28 cellular contexts compared by ENCODE assay signal in the genomic region with DNA sequence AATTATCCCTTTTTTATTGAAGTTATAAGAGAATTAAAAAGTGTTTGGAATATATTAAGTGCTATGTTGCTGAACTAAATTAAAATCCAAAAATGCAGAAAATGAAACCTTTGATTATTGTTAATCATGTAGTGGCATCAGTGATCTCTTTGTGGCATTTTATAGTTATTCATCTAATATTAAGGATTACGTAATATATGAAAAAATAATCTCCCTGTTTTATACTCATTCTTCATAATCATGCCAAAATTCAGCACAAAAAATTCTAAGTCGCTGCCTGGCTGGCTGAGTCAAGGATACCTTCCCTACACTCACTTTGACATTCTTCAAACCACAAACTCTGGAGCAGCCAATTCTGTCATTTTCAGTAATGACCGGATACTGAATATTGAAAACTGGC.
"Had no signal": no experiment of that assay in that cellular context is flagged by ENCODE, and none has a peak within 500 bp of the region (broad histone marks: within the 10 kb centered on the region; RNA-seq: fewer than 3 reads in every experiment).

No MANE protein-coding gene starts in this region.

- H3K4me3 Mint-ChIP-seq: naive thymus-derived CD8-positive, alpha-beta T cell; nephron; neural crest cell; stimulated activated effector memory CD8-positive, alpha-beta T cell treated with anti-CD3 and anti-CD28 coated beads, Interleukin-12 subunit alpha, Interleukin-12 subunit beta, amount 100 ng/mL, for 72 hours; stimulated activated naive CD8-positive, alpha-beta T cell treated with anti-CD3 and anti-CD28 coated beads, Interleukin-15, Interleukin-2, amounts not matched to agents 100 ng/mL and 50 ng/mL, for 24 hours had no signal

- H3K27me3 Mint-ChIP-seq: naive thymus-derived CD8-positive, alpha-beta T cell; stimulated activated naive CD8-positive, alpha-beta T cell treated with anti-CD3 and anti-CD28 coated beads, Interleukin-15, Interleukin-2, amounts not matched to agents 100 ng/mL and 50 ng/mL, for 24 hours had no signal

- H3K4me3 ChIP-seq: left lung, lower lobe of right lung, pancreas, prostate gland, sigmoid colon, spleen, suprapubic skin, thoracic aorta, tibial artery, upper lobe of right lung had no signal

- DNase-seq: hippocampal formation; kidney; left colon; left lung; lower lobe of right lung; mammary epithelial cell; mesenchymal stem cell; naive thymus-derived CD8-positive, alpha-beta T cell; nucleus accumbens; pancreas; posterior cingulate gyrus; retina; right cardiac atrium; sigmoid colon; small intestine; spleen; stimulated activated CD4-positive, alpha-beta T cell treated with anti-CD3 and anti-CD28 coated beads, Interleukin-4, amount 100 ng/mL, for 24 hours; stimulated activated naive CD4-positive, alpha-beta T cell; tibial artery; trophoblast cell; upper lobe of right lung had no signal

- ATAC-seq: left colon; left lung; lower lobe of right lung; naive thymus-derived CD8-positive, alpha-beta T cell; pancreas; right cardiac atrium; stimulated activated effector memory CD8-positive, alpha-beta T cell treated with anti-CD3 and anti-CD28 coated beads, Interleukin-12 subunit alpha, Interleukin-12 subunit beta, amount 100 ng/mL, for 72 hours; upper lobe of right lung had no signal

- H3K4me1 ChIP-seq: left lung, lower lobe of right lung, pancreas, prostate gland, sigmoid colon, spleen, suprapubic skin, tibial artery, upper lobe of right lung had no signal

- H3K4me1 Mint-ChIP-seq: naive thymus-derived CD8-positive, alpha-beta T cell; nephron; neural crest cell; stimulated activated effector memory CD8-positive, alpha-beta T cell treated with anti-CD3 and anti-CD28 coated beads, Interleukin-12 subunit alpha, Interleukin-12 subunit beta, amount 100 ng/mL, for 72 hours had no signal

- H3K27me3 ChIP-seq: left lung, pancreas, sigmoid colon, spleen, suprapubic skin, tibial artery, upper lobe of right lung had no signal

- H3K9me3 ChIP-seq: left lung, pancreas, prostate gland, sigmoid colon, suprapubic skin, thoracic aorta, tibial artery, upper lobe of right lung had no signal

- H3K27ac ChIP-seq: left lung, lower lobe of right lung, pancreas, prostate gland, sigmoid colon, spleen, suprapubic skin, thoracic aorta, tibial artery, upper lobe of right lung had no signal

- H3K27ac Mint-ChIP-seq: nephron; stimulated activated effector memory CD8-positive, alpha-beta T cell treated with anti-CD3 and anti-CD28 coated beads, Interleukin-12 subunit alpha, Interleukin-12 subunit beta, amount 100 ng/mL, for 72 hours; stimulated activated naive CD8-positive, alpha-beta T cell treated with anti-CD3 and anti-CD28 coated beads, Interleukin-15, Interleukin-2, amounts not matched to agents 100 ng/mL and 50 ng/mL, for 24 hours had no signal

- H3K9me3 Mint-ChIP-seq: neural crest cell; stimulated activated effector memory CD8-positive, alpha-beta T cell treated with anti-CD3 and anti-CD28 coated beads, Interleukin-12 subunit alpha, Interleukin-12 subunit beta, amount 100 ng/mL, for 72 hours; stimulated activated naive CD8-positive, alpha-beta T cell treated with anti-CD3 and anti-CD28 coated beads, Interleukin-15, Interleukin-2, amounts not matched to agents 100 ng/mL and 50 ng/mL, for 24 hours had no signal
